8 cellular contexts compared by ENCODE assay signal in the genomic region with DNA sequence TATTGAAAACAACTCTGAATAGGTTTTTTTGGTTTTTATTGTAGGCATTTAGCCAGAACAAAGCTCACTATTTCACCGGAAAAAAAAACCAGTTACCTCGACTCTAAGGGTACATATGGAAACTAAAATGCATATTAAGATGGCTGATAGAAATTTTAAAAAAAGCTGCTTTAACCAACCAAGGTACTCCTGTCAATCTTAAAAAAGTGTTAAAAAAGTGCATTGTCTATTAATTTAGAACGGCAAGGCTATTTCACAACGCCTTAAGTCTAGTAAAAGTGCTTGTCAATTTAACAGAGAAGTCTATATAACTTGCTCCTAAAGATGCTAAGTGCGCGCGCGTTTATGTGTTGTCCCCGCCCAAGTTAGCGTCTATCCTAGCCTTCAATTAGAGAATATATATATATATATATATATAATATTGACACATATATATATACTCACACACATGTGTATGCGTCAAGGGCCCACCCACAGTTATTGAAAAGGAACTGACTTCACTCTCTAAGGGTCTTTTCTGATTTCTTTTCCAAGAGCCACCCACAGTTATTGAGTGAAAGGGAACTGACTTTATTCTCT. TPM values are rescaled to one million over a fixed set of nuclear protein-coding genes. Genes with fewer than 3 reads are reported as not detected.
A peak's percentile ranks its signal among the peaks of the same experiment; 100 is the strongest.
DNase-seq lines count a peak whose midpoint lies in the region; ATAC-seq, FAIRE-seq and TF ChIP-seq lines count a peak whose summit lies in the region.

No MANE protein-coding gene starts in this region.

- DNase-seq in cardiac muscle cell (ENCODE audit: low read depth in 1 of 2, low spot score in 1 of 2) (peak in 1 of 2 donors; percentile 29), cardiac septum (ENCODE audit: low spot score) (no peak), activated B cell treated with CpG ODN at 0.5 μM for 24 hours (no peak), immature natural killer cell (peak in 1 of 3 donors; percentile 3), transverse colon (no peak), HTR-8/SVneo (ENCODE audit: insufficient read length, low spot score) (no peak)

- no peak for TF ChIP-seq EP300 in transverse colon (IDR thresholded peaks at IDR 0.05; ENCODE audit: low read depth)

- H3K9me3 ChIP-seq in cardiac muscle cell (ENCODE audit: low read depth) (no peaks in the 10 kb centered on the region), transverse colon (no peaks in the 10 kb centered on the region)

- TF ChIP-seq CTCF in cardiac muscle cell (IDR thresholded peaks at IDR 0.05; ENCODE audit: low read depth, low read length) (no peak), activated B cell treated with CpG ODN at 0.5 μM for 24 hours (IDR thresholded peaks at IDR 0.05) (no peak), transverse colon (IDR thresholded peaks at IDR 0.05) (no peak)

- H3K27me3 ChIP-seq in cardiac muscle cell (no peaks in the 10 kb centered on the region), transverse colon (peaks cover 11% of the 10 kb centered on the region)

- intact Hi-C loops in cardiac septum (cut with DNase I) = no loop called here
- intact Hi-C loops in activated B cell treated with CpG ODN at 0.5 μM for 24 hours (cut with micrococcal nuclease) = loop anchor here (10.0 kb wide), 1 partner anchor 769 kb away; a partner anchor contains a TSS
- intact Hi-C loops in transverse colon (cut with DNase I; ENCODE audit: low total_unique reads) = no loop called here

- in situ Hi-C loops in transverse colon (cut with MboI; ENCODE audit: low pct_ligation_motif_present in 1 of 4, low pct_unique_long_range_greater_than_20kb in 1 of 4, low sequenced_read_pairs in 3 of 4) = no loop called here

- no peak overlapping the region for H3K27ac ChIP-seq in cardiac muscle cell
- H3K27ac ChIP-seq in transverse colon = peak overlapping the region in 2 of 4 donors; percentile 59 to 64

- H3K27me3 Mint-ChIP-seq in activated B cell treated with CpG ODN at 0.5 μM for 24 hours (no peaks in the 10 kb centered on the region), immature natural killer cell (ENCODE audit: low read depth in 3 of 3) (peaks cover 5 to 6% (median 6%) of the 10 kb centered on the region in 3 donors)

- H3K27ac Mint-ChIP-seq in activated B cell treated with CpG ODN at 0.5 μM for 24 hours = no peak overlapping the region
- peak overlapping the region in 3 of 6 donors; percentile 27 to 91 (median 61) for H3K27ac Mint-ChIP-seq in immature natural killer cell

- WGBS in transverse colon (ENCODE audit: low coverage in 1 of 2), 2 donors = 0 to 6% methylated on average over 11 of the region's 11 CpGs

- no peak for FAIRE-seq in HTR-8/SVneo (lab: Jason Lieb, UNC)

- POLR2A ChIA-PET in activated B cell treated with CpG ODN at 0.5 μM for 24 hours (lab: Charles Lee) = no interaction called here

- CTCF ChIA-PET in activated B cell treated with CpG ODN at 0.5 μM for 24 hours (lab: Charles Lee) = no interaction called here

- peaks cover 2% of the 10 kb centered on the region for H3K4me1 ChIP-seq in cardiac muscle cell (ENCODE audit: low read depth)
- peaks cover 0 to 22% (median 11%) of the 10 kb centered on the region in 4 donors for H3K4me1 ChIP-seq in transverse colon

- no peaks in the 10 kb centered on the region for H3K9me3 Mint-ChIP-seq in activated B cell treated with CpG ODN at 0.5 μM for 24 hours
- no peaks in the 10 kb centered on the region for H3K9me3 Mint-ChIP-seq in immature natural killer cell

- H3K4me3 Mint-ChIP-seq in activated B cell treated with CpG ODN at 0.5 μM for 24 hours = peak overlapping the region; percentile 94
- H3K4me3 Mint-ChIP-seq in immature natural killer cell = peak overlapping the region; percentile 92 to 99 (median 96)

- H3K4me3 ChIP-seq in cardiac muscle cell (peak overlapping the region; percentile 87), transverse colon (peak overlapping the region in 3 of 4 donors; percentile 60 to 100 (median 63))

- H3K36me3 ChIP-seq in cardiac muscle cell = no peaks in the 10 kb centered on the region
- no peaks in the 10 kb centered on the region for H3K36me3 ChIP-seq in transverse colon

- no peak for TF ChIP-seq POLR2A in transverse colon (IDR thresholded peaks at IDR 0.05)

- H3K4me1 Mint-ChIP-seq in activated B cell treated with CpG ODN at 0.5 μM for 24 hours (peaks cover 29% of the 10 kb centered on the region), immature natural killer cell (peaks cover 14 to 36% of the 10 kb centered on the region in 2 donors)

- peaks cover 5% of the 10 kb centered on the region for H3K36me3 Mint-ChIP-seq in activated B cell treated with CpG ODN at 0.5 μM for 24 hours (ENCODE audit: low read depth)
- no peaks in the 10 kb centered on the region for H3K36me3 Mint-ChIP-seq in immature natural killer cell

- no peak for ATAC-seq in activated B cell treated with CpG ODN at 0.5 μM for 24 hours (ENCODE audit: low read depth)
- no peak for ATAC-seq in HG03135 (IDR thresholded peaks at IDR 0.05; ENCODE audit: unreplicated experiment)
- no peak for ATAC-seq in GM18907 (IDR thresholded peaks at IDR 0.05; ENCODE audit: unreplicated experiment)

RNA-seq across cellular contexts. Expression of a gene that starts 0.9 kb away (rescaled TPM):
- total RNA-seq in cardiac muscle cell (3.3 and 43.7 TPM in 2 replicates), cardiac septum (0.57 TPM), activated B cell treated with CpG ODN at 0.5 μM for 24 hours (0.46 and 0.69 TPM in 2 replicates), transverse colon (10 to 100 TPM in 1 of 4 donors, 1 to 10 TPM in 2, under 1 TPM in 1; 0.37 to 13.9 (median 2.5) TPM)
- polyA plus RNA-seq in cardiac muscle cell (3.4 and 21.1 TPM in 2 replicates), immature natural killer cell (under 1 TPM in 1 of 3 donors, not detected in 2; 0.30 TPM)

RNA-seq across cellular contexts. Expression of a gene that starts 55.6 kb away (rescaled TPM):
- total RNA-seq in cardiac muscle cell (4.6 and 7.8 TPM in 2 replicates), cardiac septum (10.3 TPM), activated B cell treated with CpG ODN at 0.5 μM for 24 hours (7.6 and 9.3 TPM in 2 replicates), transverse colon (1 to 10 TPM; 2.6 to 9.5 (median 7.0) TPM)
- polyA plus RNA-seq in cardiac muscle cell (2.2 and 3.1 TPM in 2 replicates), immature natural killer cell (1 to 10 TPM; 1.1 to 3.6 (median 1.2) TPM)
